ENCODE assay signal across 1 cellular context in the genomic region with DNA sequence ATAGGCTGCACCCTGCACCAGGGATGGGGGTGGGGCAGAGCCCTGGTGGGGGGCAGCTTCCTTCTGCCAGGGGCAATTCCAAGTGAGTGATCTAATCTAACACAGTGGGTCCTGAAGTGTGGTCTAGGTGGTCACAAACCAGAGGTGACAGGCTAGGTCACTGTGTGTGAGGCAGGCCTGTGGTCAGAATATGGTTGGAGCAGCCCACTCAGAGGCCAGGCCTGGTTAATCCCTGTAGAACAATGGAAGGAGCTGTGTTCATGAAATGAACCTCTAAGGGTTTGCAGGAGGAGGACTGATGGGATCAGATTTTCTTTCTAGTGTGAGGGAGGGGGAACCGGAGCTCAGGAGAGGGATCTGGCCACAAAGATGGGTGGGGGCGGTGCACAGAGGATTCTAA.
TF ChIP-seq lines count a peak whose summit lies in the region.

No MANE protein-coding gene starts in this region.

TF ChIP-seq in GM23338, 12 proteins besides CTCF, POLR2A, EP300 and RAD21 (continued from another document):
- TF ChIP-seq, protein P1, sequence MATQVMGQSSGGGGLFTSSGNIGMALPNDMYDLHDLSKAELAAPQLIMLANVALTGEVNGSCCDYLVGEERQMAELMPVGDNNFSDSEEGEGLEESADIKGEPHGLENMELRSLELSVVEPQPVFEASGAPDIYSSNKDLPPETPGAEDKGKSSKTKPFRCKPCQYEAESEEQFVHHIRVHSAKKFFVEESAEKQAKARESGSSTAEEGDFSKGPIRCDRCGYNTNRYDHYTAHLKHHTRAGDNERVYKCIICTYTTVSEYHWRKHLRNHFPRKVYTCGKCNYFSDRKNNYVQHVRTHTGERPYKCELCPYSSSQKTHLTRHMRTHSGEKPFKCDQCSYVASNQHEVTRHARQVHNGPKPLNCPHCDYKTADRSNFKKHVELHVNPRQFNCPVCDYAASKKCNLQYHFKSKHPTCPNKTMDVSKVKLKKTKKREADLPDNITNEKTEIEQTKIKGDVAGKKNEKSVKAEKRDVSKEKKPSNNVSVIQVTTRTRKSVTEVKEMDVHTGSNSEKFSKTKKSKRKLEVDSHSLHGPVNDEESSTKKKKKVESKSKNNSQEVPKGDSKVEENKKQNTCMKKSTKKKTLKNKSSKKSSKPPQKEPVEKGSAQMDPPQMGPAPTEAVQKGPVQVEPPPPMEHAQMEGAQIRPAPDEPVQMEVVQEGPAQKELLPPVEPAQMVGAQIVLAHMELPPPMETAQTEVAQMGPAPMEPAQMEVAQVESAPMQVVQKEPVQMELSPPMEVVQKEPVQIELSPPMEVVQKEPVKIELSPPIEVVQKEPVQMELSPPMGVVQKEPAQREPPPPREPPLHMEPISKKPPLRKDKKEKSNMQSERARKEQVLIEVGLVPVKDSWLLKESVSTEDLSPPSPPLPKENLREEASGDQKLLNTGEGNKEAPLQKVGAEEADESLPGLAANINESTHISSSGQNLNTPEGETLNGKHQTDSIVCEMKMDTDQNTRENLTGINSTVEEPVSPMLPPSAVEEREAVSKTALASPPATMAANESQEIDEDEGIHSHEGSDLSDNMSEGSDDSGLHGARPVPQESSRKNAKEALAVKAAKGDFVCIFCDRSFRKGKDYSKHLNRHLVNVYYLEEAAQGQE (IDR thresholded peaks at IDR 0.05; ENCODE audit: unreplicated experiment): no peak
- TF ChIP-seq JUNB (IDR thresholded peaks at IDR 0.05; ENCODE audit: unreplicated experiment): no peak
- no peak for TF ChIP-seq STAT1 (IDR thresholded peaks at IDR 0.05; ENCODE audit: unreplicated experiment)
- TF ChIP-seq, protein P2, sequence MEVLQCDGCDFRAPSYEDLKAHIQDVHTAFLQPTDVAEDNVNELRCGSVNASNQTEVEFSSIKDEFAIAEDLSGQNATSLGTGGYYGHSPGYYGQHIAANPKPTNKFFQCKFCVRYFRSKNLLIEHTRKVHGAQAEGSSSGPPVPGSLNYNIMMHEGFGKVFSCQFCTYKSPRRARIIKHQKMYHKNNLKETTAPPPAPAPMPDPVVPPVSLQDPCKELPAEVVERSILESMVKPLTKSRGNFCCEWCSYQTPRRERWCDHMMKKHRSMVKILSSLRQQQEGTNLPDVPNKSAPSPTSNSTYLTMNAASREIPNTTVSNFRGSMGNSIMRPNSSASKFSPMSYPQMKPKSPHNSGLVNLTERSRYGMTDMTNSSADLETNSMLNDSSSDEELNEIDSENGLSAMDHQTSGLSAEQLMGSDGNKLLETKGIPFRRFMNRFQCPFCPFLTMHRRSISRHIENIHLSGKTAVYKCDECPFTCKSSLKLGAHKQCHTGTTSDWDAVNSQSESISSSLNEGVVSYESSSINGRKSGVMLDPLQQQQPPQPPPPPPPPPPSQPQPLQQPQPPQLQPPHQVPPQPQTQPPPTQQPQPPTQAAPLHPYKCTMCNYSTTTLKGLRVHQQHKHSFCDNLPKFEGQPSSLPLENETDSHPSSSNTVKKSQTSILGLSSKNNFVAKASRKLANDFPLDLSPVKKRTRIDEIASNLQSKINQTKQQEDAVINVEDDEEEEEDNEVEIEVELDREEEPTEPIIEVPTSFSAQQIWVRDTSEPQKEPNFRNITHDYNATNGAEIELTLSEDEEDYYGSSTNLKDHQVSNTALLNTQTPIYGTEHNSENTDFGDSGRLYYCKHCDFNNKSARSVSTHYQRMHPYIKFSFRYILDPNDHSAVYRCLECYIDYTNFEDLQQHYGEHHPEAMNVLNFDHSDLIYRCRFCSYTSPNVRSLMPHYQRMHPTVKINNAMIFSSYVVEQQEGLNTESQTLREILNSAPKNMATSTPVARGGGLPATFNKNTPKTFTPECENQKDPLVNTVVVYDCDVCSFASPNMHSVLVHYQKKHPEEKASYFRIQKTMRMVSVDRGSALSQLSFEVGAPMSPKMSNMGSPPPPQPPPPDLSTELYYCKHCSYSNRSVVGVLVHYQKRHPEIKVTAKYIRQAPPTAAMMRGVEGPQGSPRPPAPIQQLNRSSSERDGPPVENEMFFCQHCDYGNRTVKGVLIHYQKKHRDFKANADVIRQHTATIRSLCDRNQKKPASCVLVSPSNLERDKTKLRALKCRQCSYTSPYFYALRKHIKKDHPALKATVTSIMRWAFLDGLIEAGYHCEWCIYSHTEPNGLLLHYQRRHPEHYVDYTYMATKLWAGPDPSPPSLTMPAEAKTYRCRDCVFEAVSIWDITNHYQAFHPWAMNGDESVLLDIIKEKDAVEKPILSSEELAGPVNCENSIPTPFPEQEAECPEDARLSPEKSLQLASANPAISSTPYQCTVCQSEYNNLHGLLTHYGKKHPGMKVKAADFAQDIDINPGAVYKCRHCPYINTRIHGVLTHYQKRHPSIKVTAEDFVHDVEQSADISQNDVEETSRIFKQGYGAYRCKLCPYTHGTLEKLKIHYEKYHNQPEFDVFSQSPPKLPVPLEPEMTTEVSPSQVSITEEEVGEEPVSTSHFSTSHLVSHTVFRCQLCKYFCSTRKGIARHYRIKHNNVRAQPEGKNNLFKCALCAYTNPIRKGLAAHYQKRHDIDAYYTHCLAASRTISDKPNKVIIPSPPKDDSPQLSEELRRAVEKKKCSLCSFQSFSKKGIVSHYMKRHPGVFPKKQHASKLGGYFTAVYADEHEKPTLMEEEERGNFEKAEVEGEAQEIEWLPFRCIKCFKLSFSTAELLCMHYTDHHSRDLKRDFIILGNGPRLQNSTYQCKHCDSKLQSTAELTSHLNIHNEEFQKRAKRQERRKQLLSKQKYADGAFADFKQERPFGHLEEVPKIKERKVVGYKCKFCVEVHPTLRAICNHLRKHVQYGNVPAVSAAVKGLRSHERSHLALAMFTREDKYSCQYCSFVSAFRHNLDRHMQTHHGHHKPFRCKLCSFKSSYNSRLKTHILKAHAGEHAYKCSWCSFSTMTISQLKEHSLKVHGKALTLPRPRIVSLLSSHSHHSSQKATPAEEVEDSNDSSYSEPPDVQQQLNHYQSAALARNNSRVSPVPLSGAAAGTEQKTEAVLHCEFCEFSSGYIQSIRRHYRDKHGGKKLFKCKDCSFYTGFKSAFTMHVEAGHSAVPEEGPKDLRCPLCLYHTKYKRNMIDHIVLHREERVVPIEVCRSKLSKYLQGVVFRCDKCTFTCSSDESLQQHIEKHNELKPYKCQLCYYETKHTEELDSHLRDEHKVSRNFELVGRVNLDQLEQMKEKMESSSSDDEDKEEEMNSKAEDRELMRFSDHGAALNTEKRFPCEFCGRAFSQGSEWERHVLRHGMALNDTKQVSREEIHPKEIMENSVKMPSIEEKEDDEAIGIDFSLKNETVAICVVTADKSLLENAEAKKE (CRISPR knock-in tag; IDR thresholded peaks at IDR 0.05): no peak
- TF ChIP-seq ZNF114 (CRISPR knock-in tag; IDR thresholded peaks at IDR 0.05): no peak
- no peak for TF ChIP-seq CREB1 (CRISPR knock-in tag; IDR thresholded peaks at IDR 0.05; ENCODE audit: low read depth)
- TF ChIP-seq POLR2AphosphoS5 (IDR thresholded peaks at IDR 0.05; ENCODE audit: low read depth): no peak
- no peak for TF ChIP-seq ZNF331 (CRISPR knock-in tag; IDR thresholded peaks at IDR 0.05; ENCODE audit: low read depth)
